Comparison of ENCODE assay signal across 25 cellular contexts in the genomic region with DNA sequence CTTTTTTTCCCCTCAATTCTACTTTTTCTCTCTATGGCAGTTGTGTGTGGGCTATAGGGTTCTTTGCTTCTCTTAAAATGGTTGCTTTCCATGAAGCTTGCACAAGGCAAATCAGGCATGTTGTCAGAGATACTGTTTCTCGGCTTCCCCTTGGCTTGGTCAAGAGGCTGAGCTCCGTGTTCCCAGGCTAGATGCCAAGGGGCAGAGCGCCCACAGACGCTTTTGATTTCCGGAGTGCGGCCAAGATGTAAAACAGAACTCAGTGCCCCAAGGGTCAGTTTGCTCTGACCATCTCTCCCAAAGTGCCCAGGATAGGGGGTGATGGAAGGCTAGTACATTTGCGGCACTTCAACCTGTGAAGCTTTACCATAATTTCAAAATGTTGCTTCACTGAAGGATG.
"Had no signal": no experiment of that assay in that cellular context is flagged by ENCODE, and none has a peak within 500 bp of the region (broad histone marks: within the 10 kb centered on the region; RNA-seq: fewer than 3 reads in every experiment).

No MANE protein-coding gene starts in this region.

- H3K27me3 ChIP-seq: foreskin keratinocyte, spleen had no signal

- H3K27me3 Mint-ChIP-seq: central memory CD8-positive, alpha-beta T cell; naive B cell; type B pancreatic cell had no signal

- H3K9ac ChIP-seq: parathyroid adenoma had no signal

- H3K36me3 Mint-ChIP-seq: naive B cell, type B pancreatic cell had no signal

- H3K27ac Mint-ChIP-seq: naive B cell; nephron; stimulated activated naive B cell treated with anti-CD40 and anti-IgM and Interleukin-4, amounts not matched to agents 10 μg/mL and 1 μg/mL and 100 μg/mL, for 72 hours; stimulated activated naive CD8-positive, alpha-beta T cell treated with anti-CD3 and anti-CD28 coated beads, Interleukin-15, amount 100 ng/mL, for 72 hours; type B pancreatic cell had no signal

- H3K9me3 Mint-ChIP-seq: central memory CD8-positive, alpha-beta T cell; stimulated activated naive B cell treated with anti-CD40 and anti-IgM and Interleukin-4, amounts not matched to agents 10 μg/mL and 1 μg/mL and 100 μg/mL, for 72 hours; stimulated activated naive CD8-positive, alpha-beta T cell treated with anti-CD3 and anti-CD28 coated beads, Interleukin-15, amount 100 ng/mL, for 72 hours had no signal

- H3K4me1 ChIP-seq: foreskin keratinocyte, lower lobe of right lung, parathyroid adenoma, psoas muscle, spleen had no signal

- H3K79me2 ChIP-seq: parathyroid adenoma had no signal

- H3K27ac ChIP-seq: dorsolateral prefrontal cortex, foreskin keratinocyte, lower lobe of right lung, parathyroid adenoma, psoas muscle, spleen had no signal

- H3K4me3 ChIP-seq: dorsolateral prefrontal cortex, lower lobe of right lung, psoas muscle, spleen had no signal

- H3K4me3 Mint-ChIP-seq: central memory CD8-positive, alpha-beta T cell; naive B cell; nephron; stimulated activated naive B cell treated with anti-CD40 and anti-IgM and Interleukin-4, amounts not matched to agents 10 μg/mL and 1 μg/mL and 100 μg/mL, for 72 hours; stimulated activated naive CD8-positive, alpha-beta T cell treated with anti-CD3 and anti-CD28 coated beads, Interleukin-15, amount 100 ng/mL, for 72 hours; type B pancreatic cell had no signal

- H3K4me1 Mint-ChIP-seq: central memory CD8-positive, alpha-beta T cell; nephron; stimulated activated naive CD8-positive, alpha-beta T cell treated with anti-CD3 and anti-CD28 coated beads, Interleukin-15, amount 100 ng/mL, for 72 hours had no signal

- ATAC-seq: esophagus mucosa; foreskin keratinocyte; left lobe of liver; lower lobe of right lung; psoas muscle; sciatic nerve; stimulated activated naive B cell treated with anti-CD40 and anti-IgM and Interleukin-4, amounts not matched to agents 10 μg/mL and 1 μg/mL and 100 μg/mL, for 72 hours; stimulated activated naive CD8-positive, alpha-beta T cell treated with anti-CD3 and anti-CD28 coated beads, Interleukin-15, amount 100 ng/mL, for 72 hours had no signal

- DNase-seq: cortex of kidney; dorsolateral prefrontal cortex; effector CD8-positive, alpha-beta T cell; foreskin keratinocyte; hippocampal formation; kidney glomerular epithelial cell; lower lobe of right lung; mesenchymal stem cell; naive B cell; occipital lobe; psoas muscle; retina; spleen; stimulated activated CD4-positive, alpha-beta T cell treated with anti-CD3 and anti-CD28 coated beads, Interleukin-15, amount 100 ng/mL, for 24 hours; stimulated activated CD4-positive, alpha-beta T cell treated with anti-CD3 and anti-CD28 coated beads, Interleukin-1b, Interleukin-23, amount 100 ng/mL, for 48 hours; stimulated activated CD4-positive, alpha-beta T cell treated with anti-CD3 and anti-CD28 coated beads, Interleukin-4, amount 100 ng/mL, for 24 hours; stimulated activated naive B cell treated with anti-CD40 and anti-IgM and Interleukin-4, amounts not matched to agents 10 μg/mL and 1 μg/mL and 100 μg/mL, for 72 hours; stimulated activated naive CD8-positive, alpha-beta T cell treated with anti-CD3 and anti-CD28 coated beads, Interleukin-15, amount 100 ng/mL, for 72 hours had no signal

- H2AFZ ChIP-seq: parathyroid adenoma had no signal

- H3K9me3 ChIP-seq: lower lobe of right lung, psoas muscle, spleen had no signal

- H3K36me3 ChIP-seq: lower lobe of right lung, spleen had no signal
